ENCODE assay signal across 9 cellular contexts in genomic region chr19:19201697-19202630, GRCh38. TPM values are rescaled to one million over a fixed set of nuclear protein-coding genes. Genes with fewer than 3 reads are reported as not detected.
A peak's percentile ranks its signal among the peaks of the same experiment; 100 is the strongest.
DNase-seq lines count a peak whose midpoint lies in the region; ATAC-seq and TF ChIP-seq lines count a peak whose summit lies in the region.
"Had no signal": no experiment of that assay in that cellular context is flagged by ENCODE, and none has a peak within 500 bp of the region (broad histone marks: within the 10 kb centered on the region; RNA-seq: fewer than 3 reads in every experiment).

No MANE protein-coding gene starts in this region.

- whole genome bisulfite sequencing in mammary epithelial cell (ENCODE audit: low coverage, missing lambda C conversion rate): 66% methylated on average over 16 of the region's 19 CpGs
- WGBS in aorta, 2 donors: 77 to 78% methylated on average over 19 of the region's 19 CpGs

- H3K9ac ChIP-seq in HUES6 (ENCODE audit: low read length) (peak overlapping the region; percentile 85), mammary epithelial cell (ENCODE audit: insufficient read depth, low read length) (peak overlapping the region; percentile 77)

- H3K27ac ChIP-seq in HUES6 (ENCODE audit: low read depth, low read length) (no peak overlapping the region), mammary epithelial cell (ENCODE audit: insufficient read depth, low read depth, low read length) (peak overlapping the region; percentile 87), muscle layer of duodenum (ENCODE audit: low read length) (no peak overlapping the region), aorta (ENCODE audit: low read depth in 1 of 2, low read length in 2 of 2) (no peak overlapping the region)

- H4K20me1 ChIP-seq in mammary epithelial cell (ENCODE audit: insufficient read depth, low read length): no peaks in the 10 kb centered on the region

- H3K4me1 ChIP-seq in HUES6 (ENCODE audit: control insufficient read depth, insufficient read depth, low read length) (peaks cover 4% of the 10 kb centered on the region; the same call in 1 of the 2 replicates), mammary epithelial cell (ENCODE audit: insufficient read depth, low read length) (peaks cover 10% of the 10 kb centered on the region), muscle layer of duodenum (ENCODE audit: control insufficient read depth in 1 of 2, insufficient read depth in 2 of 2, low read length in 2 of 2) (peaks cover 0 to 10% of the 10 kb centered on the region in 2 donors), aorta (ENCODE audit: control insufficient read depth in 1 of 2, insufficient read depth in 2 of 2, low read length in 2 of 2) (no peaks in the 10 kb centered on the region)

- BruUV-seq in mammary epithelial cell (replicated peaks; lab: Mats Ljungman, UMichigan): no TSS peak

- POLR2A ChIA-PET in AG04449 (lab: Yijun Ruan, JAX): interaction anchor here (0.6 to 1.5 kb wide), 3 partner anchors 9 to 456 kb away, joined by 3 to 11 read pairs (median 3); no protein-coding TSS in a partner anchor

- H2AFZ ChIP-seq in mammary epithelial cell (ENCODE audit: low read depth, low read length): peak overlapping the region; percentile 91

- ATAC-seq in HG03460 (IDR thresholded peaks at IDR 0.05; ENCODE audit: unreplicated experiment) (no peak), aorta (ENCODE audit: low FRiP score) (no peak)

- no peak for DNase-seq in AG04449 (ENCODE audit: low read depth, low spot score)
- no peak for DNase-seq in mammary epithelial cell
- no peak for DNase-seq in NCI-H187 treated with DMSO at 0.1 percent for 48 hours (lab: John Stamatoyannopoulos, UW)
- DNase-seq in aorta: no peak
- no peak for DNase-seq in NCI-H2227 treated with DMSO at 0.1 percent for 48 hours (lab: John Stamatoyannopoulos, UW)

- intact Hi-C loops in mammary epithelial cell (cut with micrococcal nuclease): no loop called here
- intact Hi-C loops in aorta (cut with DNase I): loop anchor here in 1 of 2 donors (10.0 kb wide), 1 partner anchor 123 kb away; the partner anchor contains the start of genes MAU2 and SUGP1

- no peaks in the 10 kb centered on the region for H3K9me3 ChIP-seq in HUES6 (ENCODE audit: control insufficient read depth, insufficient read depth, low read depth, low read length)
- H3K9me3 ChIP-seq in mammary epithelial cell (replicated peaks; ENCODE audit: insufficient read depth, low read length): no peaks in the 10 kb centered on the region
- no peaks in the 10 kb centered on the region for H3K9me3 ChIP-seq in muscle layer of duodenum (ENCODE audit: control insufficient read depth in 1 of 2, low read length in 2 of 2)
- H3K9me3 ChIP-seq in aorta (ENCODE audit: control insufficient read depth, low read length): no peaks in the 10 kb centered on the region
- H3K9me3 ChIP-seq: neutrophil had no signal

- peaks cover 23% of the 10 kb centered on the region for H3K79me2 ChIP-seq in mammary epithelial cell (ENCODE audit: insufficient read depth, low read length)

- dilution Hi-C loops in mammary epithelial cell (cut with HindIII; ENCODE audit: low sequenced_read_pairs): no loop called here

- CTCF ChIA-PET in AG04449 (lab: Yijun Ruan, JAX): interaction anchor here (0.9 to 2.2 kb wide), 3 partner anchors 9 to 141 kb away, joined by 3 to 4 read pairs (median 3); no protein-coding TSS in a partner anchor
- CTCF ChIA-PET in mammary epithelial cell (lab: Charles Lee; ENCODE audit: low non-redundant PET): no interaction called here

- peaks cover 32% of the 10 kb centered on the region for H3K27me3 ChIP-seq in HUES6 (ENCODE audit: control insufficient read depth, insufficient read depth, low read length)
- H3K27me3 ChIP-seq in mammary epithelial cell (ENCODE audit: insufficient read depth, low read length): no peaks in the 10 kb centered on the region
- no peaks in the 10 kb centered on the region for H3K27me3 ChIP-seq in muscle layer of duodenum (ENCODE audit: low read depth, low read length)
- H3K27me3 ChIP-seq in aorta (ENCODE audit: control insufficient read depth in 1 of 2, insufficient read depth in 2 of 2, low read length in 1 of 2): no peaks in the 10 kb centered on the region

- H3K36me3 ChIP-seq in HUES6 (ENCODE audit: control insufficient read depth, insufficient read depth, low read length) (peaks cover 39% of the 10 kb centered on the region), mammary epithelial cell (ENCODE audit: insufficient read depth, low read length) (peaks cover 6% of the 10 kb centered on the region), muscle layer of duodenum (ENCODE audit: control insufficient read depth in 1 of 2, insufficient read depth in 2 of 2, low read length in 2 of 2) (peaks cover 13 to 25% of the 10 kb centered on the region in 2 donors), aorta (ENCODE audit: control insufficient read depth in 1 of 2, insufficient read depth in 2 of 2, low read length in 1 of 2) (peaks cover 0 to 4% of the 10 kb centered on the region in 2 donors)

- in situ Hi-C loops in mammary epithelial cell (cut with MboI; ENCODE audit: low sequenced_read_pairs in 2 of 2): no loop called here

- TF ChIP-seq CTCF in AG04449 (IDR thresholded peaks at IDR 0.05; ENCODE audit: insufficient read depth, low read length, missing control alignments) (no peak), mammary epithelial cell (conservative IDR thresholded peaks at IDR 0.05 in 1 of 2, IDR thresholded peaks at IDR 0.05 in 1 of 2; ENCODE audit: extremely low read depth in 1 of 2, insufficient read depth in 1 of 2, low read depth in 1 of 2, low read length in 2 of 2) (no peak)

- H3K4me3 ChIP-seq in AG04449 (ENCODE audit: low read depth, low read length) (peak overlapping the region; percentile 67), HUES6 (ENCODE audit: low read depth, low read length) (peak overlapping the region; percentile 82), mammary epithelial cell (replicated peaks in 1 of 3; ENCODE audit: insufficient read depth in 1 of 3, low read depth in 2 of 3, low read length in 3 of 3) (peak overlapping the region; percentile 57 to 98 (median 89)), muscle layer of duodenum (ENCODE audit: low read depth in 1 of 2, low read length in 2 of 2) (peak overlapping the region; percentile 72 to 85), aorta (ENCODE audit: low read length in 2 of 2) (no peak overlapping the region)

- H3K4me2 ChIP-seq in mammary epithelial cell (ENCODE audit: insufficient read depth, low read depth, low read length): peak overlapping the region; percentile 94

RNA-seq across cellular contexts. Expression of gene NR2C2AP, which starts 1.2 kb away (rescaled TPM):
- total RNA-seq in mammary epithelial cell (10 to 100 TPM in 1 of 2 donors, 1 to 10 TPM in 1; 8.5 to 20.7 TPM), aorta (10 to 100 TPM in 1 of 2 donors, 1 to 10 TPM in 1; 9.8 to 11.9 TPM)
- polyA plus RNA-seq in mammary epithelial cell (22.8 TPM), aorta (10 to 100 TPM; 12.8 to 21.8 TPM)
- 21.8 TPM for polyA minus RNA-seq in mammary epithelial cell

RNA-seq across cellular contexts. Expression of gene NCAN, which starts 9.8 kb away (rescaled TPM):
- total RNA-seq in mammary epithelial cell (not detected), aorta (not detected)
- polyA plus RNA-seq in mammary epithelial cell (not detected), aorta (not detected)
- not detected for polyA minus RNA-seq in mammary epithelial cell

RNA-seq across cellular contexts. Expression of gene RFXANK, which starts 9.9 kb away (rescaled TPM):
- total RNA-seq in mammary epithelial cell: 10 to 100 TPM; 66.8 to 100.0 TPM
- polyA plus RNA-seq in mammary epithelial cell: 65.1 TPM
- polyA minus RNA-seq in mammary epithelial cell: 38.8 TPM
- total RNA-seq in aorta: 10 to 100 TPM; 33.1 to 44.0 TPM
- polyA plus RNA-seq in aorta: 100 to 1,000 TPM in 1 of 2 donors, 10 to 100 TPM in 1; 42.3 to 199 TPM

RNA-seq across cellular contexts. Expression of gene BORCS8, which starts 10.0 kb away (rescaled TPM):
- total RNA-seq in mammary epithelial cell (10 to 100 TPM; 13.3 to 35.1 TPM), aorta (10 to 100 TPM; 27.1 to 28.2 TPM)
- polyA plus RNA-seq in mammary epithelial cell (22.5 TPM), aorta (10 to 100 TPM; 14.4 to 47.9 TPM)
- 13.3 TPM for polyA minus RNA-seq in mammary epithelial cell

RNA-seq across cellular contexts. Expression of gene MEF2B, which starts 31.9 kb away (rescaled TPM):
- total RNA-seq in mammary epithelial cell: under 1 TPM in 1 of 2 donors, not detected in 1; 0.68 TPM
- 0.05 TPM for polyA plus RNA-seq in mammary epithelial cell
- polyA minus RNA-seq in mammary epithelial cell: not detected
- 1 to 10 TPM; 1.6 to 2.4 TPM for total RNA-seq in aorta
- 1 to 10 TPM in 1 of 2 donors, not detected in 1; 1.8 TPM for polyA plus RNA-seq in aorta

Comparison
In these comparisons a context has a peak if more than half of its experiments do, and no peak if none do; other contexts are left out.
1. H3K4me3 ChIP-seq: peak in AG04449 (single experiment), HUES6 (single experiment), mammary epithelial cell (3 of 3) and muscle layer of duodenum (2 of 2); none in aorta (0 of 2).